In genomic region chr11:125945011-125945796, GRCh38 we compare ENCODE assay signal across 22 cellular contexts. TPM values are rescaled to one million over a fixed set of nuclear protein-coding genes. Genes with fewer than 3 reads are reported as not detected.
"Had no signal": no experiment of that assay in that cellular context is flagged by ENCODE, and none has a peak within 500 bp of the region (broad histone marks: within the 10 kb centered on the region; RNA-seq: fewer than 3 reads in every experiment).

No MANE protein-coding gene starts in this region.

- H3K27me3 Mint-ChIP-seq: activated CD4-positive, alpha-beta T cell treated with anti-CD3 and anti-CD28 coated beads, Interleukin-2, amount 10 ng/mL, durations not matched to agents 7 days and 5 days; activated naive CD4-positive, alpha-beta T cell treated with anti-CD3 and anti-CD28 coated beads, Interleukin-2, amount 50 U/mL, for 24 hours had no signal

- FAIRE-seq: kidney had no signal

- H3K4me3 Mint-ChIP-seq: activated CD4-positive, alpha-beta T cell treated with anti-CD3 and anti-CD28 coated beads, Interleukin-2, amount 10 ng/mL, durations not matched to agents 7 days and 5 days; activated naive CD4-positive, alpha-beta T cell treated with anti-CD3 and anti-CD28 coated beads, Interleukin-2, amount 50 U/mL, for 24 hours; activated T-cell treated with anti-CD3 and anti-CD28 coated beads, Interleukin-2, amount 50 U/mL, for 72 hours; stimulated activated naive CD8-positive, alpha-beta T cell treated with anti-CD3 and anti-CD28 coated beads, Interleukin-15, amount 100 ng/mL, for 72 hours; T-helper 2 cell treated with Interferon-gamma antibody and Interleukin-4, amounts not matched to agents 5 μg/mL and 100 μg/mL, for 36 hours had no signal

- DNase-seq: activated CD4-positive, alpha-beta T cell treated with anti-CD3 and anti-CD28 coated beads, Interleukin-2, amount 10 ng/mL, durations not matched to agents 7 days and 5 days; activated effector memory CD4-positive, alpha-beta T cell treated with anti-CD3 and anti-CD28 coated beads, Interleukin-2, amount 50 U/mL, for 16 hours; activated T-cell treated with anti-CD3 and anti-CD28 coated beads, Interleukin-2, amount 50 U/mL, for 72 hours; cortex of kidney; gastrocnemius medialis; kidney; left lung; mammary epithelial cell; midbrain; occipital lobe; right cardiac atrium; stimulated activated CD4-positive, alpha-beta T cell treated with anti-CD3 and anti-CD28 coated beads, Interleukin-2, amount 100 ng/mL, for 48 hours; stimulated activated naive CD8-positive, alpha-beta T cell treated with anti-CD3 and anti-CD28 coated beads, Interleukin-15, amount 100 ng/mL, for 72 hours; transverse colon had no signal

- ATAC-seq: activated T-cell treated with anti-CD3 and anti-CD28 coated beads, Interleukin-2, amount 50 U/mL, for 72 hours; gastrocnemius medialis; right cardiac atrium; stimulated activated naive CD8-positive, alpha-beta T cell treated with anti-CD3 and anti-CD28 coated beads, Interleukin-15, amount 100 ng/mL, for 72 hours had no signal

- H3K4me3 ChIP-seq: ascending aorta, gastrocnemius medialis, left lung, skin epidermis, suprapubic skin, transverse colon had no signal

- H3K27ac Mint-ChIP-seq: activated CD4-positive, alpha-beta T cell treated with anti-CD3 and anti-CD28 coated beads, Interleukin-2, amount 10 ng/mL, durations not matched to agents 7 days and 5 days; activated naive CD4-positive, alpha-beta T cell treated with anti-CD3 and anti-CD28 coated beads, Interleukin-2, amount 50 U/mL, for 24 hours; activated T-cell treated with anti-CD3 and anti-CD28 coated beads, Interleukin-2, amount 50 U/mL, for 72 hours; progenitor cell of endocrine pancreas; stimulated activated naive CD8-positive, alpha-beta T cell treated with anti-CD3 and anti-CD28 coated beads, Interleukin-15, amount 100 ng/mL, for 72 hours; T-helper 2 cell treated with Interferon-gamma antibody and Interleukin-4, amounts not matched to agents 5 μg/mL and 100 μg/mL, for 36 hours had no signal

- H3K27me3 ChIP-seq: ascending aorta, gastrocnemius medialis, left lung, suprapubic skin, transverse colon had no signal

- H3K36me3 ChIP-seq: ascending aorta, gastrocnemius medialis, left lung, suprapubic skin, transverse colon had no signal

- H3K4me1 ChIP-seq: ascending aorta, left lung, suprapubic skin, transverse colon had no signal

- H3K9me3 Mint-ChIP-seq: activated CD4-positive, alpha-beta T cell treated with anti-CD3 and anti-CD28 coated beads, Interleukin-2, amount 10 ng/mL, durations not matched to agents 7 days and 5 days; activated naive CD4-positive, alpha-beta T cell treated with anti-CD3 and anti-CD28 coated beads, Interleukin-2, amount 50 U/mL, for 24 hours; activated T-cell treated with anti-CD3 and anti-CD28 coated beads, Interleukin-2, amount 50 U/mL, for 72 hours; stimulated activated naive CD8-positive, alpha-beta T cell treated with anti-CD3 and anti-CD28 coated beads, Interleukin-15, amount 100 ng/mL, for 72 hours; T-helper 2 cell treated with Interferon-gamma antibody and Interleukin-4, amounts not matched to agents 5 μg/mL and 100 μg/mL, for 36 hours had no signal

- H3K9me3 ChIP-seq: ascending aorta, gastrocnemius medialis, left lung, suprapubic skin, transverse colon had no signal

- H3K27ac ChIP-seq: ascending aorta, gastrocnemius medialis, left lung, skin epidermis, suprapubic skin, transverse colon had no signal

- H3K36me3 Mint-ChIP-seq: activated naive CD4-positive, alpha-beta T cell treated with anti-CD3 and anti-CD28 coated beads, Interleukin-2, amount 50 U/mL, for 24 hours had no signal

RNA-seq across cellular contexts. Expression of gene VSIG10L2, which starts 0.6 kb away (rescaled TPM):
- total RNA-seq: activated CD4-positive, alpha-beta T cell treated with anti-CD3 and anti-CD28 coated beads, Interleukin-2, amount 10 ng/mL, durations not matched to agents 7 days and 5 days; activated T-cell treated with anti-CD3 and anti-CD28 coated beads, Interleukin-2, amount 50 U/mL, for 72 hours; ascending aorta; kidney; mammary epithelial cell; myocyte; occipital lobe; progenitor cell of endocrine pancreas; transverse colon had no signal
- polyA plus RNA-seq: mammary epithelial cell, neural cell had no signal

RNA-seq across cellular contexts. Expression of gene DDX25, which starts 40.9 kb away (rescaled TPM):
- total RNA-seq: ascending aorta, gastrocnemius medialis, mammary epithelial cell, myocyte, right cardiac atrium had no signal
